Comparison of ENCODE assay signal across 8 cellular contexts in the genomic region with DNA sequence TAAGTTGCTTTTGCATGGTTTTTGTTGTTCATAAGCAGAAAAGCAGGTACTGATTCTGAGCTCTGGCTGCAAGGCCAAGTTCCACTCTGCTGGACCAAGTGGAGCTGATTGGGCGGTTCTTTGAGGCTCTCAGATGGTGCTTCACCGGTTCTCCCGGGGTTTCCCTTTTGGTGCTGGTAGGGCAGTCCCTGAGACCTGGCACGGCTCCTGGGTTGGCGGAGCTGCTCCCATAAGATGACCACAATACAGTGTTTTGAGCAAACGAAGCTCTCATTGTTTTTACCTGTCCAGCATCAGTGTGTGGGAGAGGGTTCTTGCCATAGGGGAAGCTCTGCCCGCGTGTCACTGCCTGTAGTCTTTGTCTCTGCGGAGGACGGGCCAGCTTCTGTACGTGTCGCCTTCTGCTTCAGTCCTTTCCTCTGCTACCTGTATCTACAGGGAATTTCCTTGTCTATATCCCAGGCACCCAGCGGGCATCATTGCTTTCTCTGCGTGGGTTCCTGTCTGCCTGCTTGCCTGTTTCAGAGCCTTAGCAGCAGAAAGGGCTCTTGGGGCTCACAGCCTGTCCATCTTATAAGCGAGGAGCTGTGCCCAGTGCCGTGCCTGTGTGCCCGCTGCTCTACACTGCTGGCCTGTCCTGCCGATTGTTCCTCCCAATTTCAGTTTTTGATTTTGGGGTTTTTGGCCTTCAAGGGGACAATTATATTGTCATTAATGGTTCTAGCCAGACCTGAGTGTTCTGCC. TPM values are rescaled to one million over a fixed set of nuclear protein-coding genes. Genes with fewer than 3 reads are reported as not detected.
DNase-seq lines count a peak whose midpoint lies in the region; ATAC-seq and TF ChIP-seq lines count a peak whose summit lies in the region.

No MANE protein-coding gene starts in this region.

- no peak for TF ChIP-seq EP300 in stomach (IDR thresholded peaks at IDR 0.05)

- peak overlapping the region; percentile 98 for H3K9ac ChIP-seq in iPS-15b (ENCODE audit: low read depth, low read length)

- H3K4me3 Mint-ChIP-seq in activated CD4-positive, alpha-beta T cell treated with anti-CD3 and anti-CD28 coated beads, Interleukin-2, amount 10 ng/mL, durations not matched to agents 7 days and 5 days = peak overlapping the region; percentile 88
- peak overlapping the region; percentile 98 for H3K4me3 Mint-ChIP-seq in activated CD8-positive, alpha-beta T cell treated with anti-CD3 and anti-CD28 coated beads for 36 hours

- no peak for DNase-seq in activated CD4-positive, alpha-beta T cell treated with anti-CD3 and anti-CD28 coated beads, Interleukin-2, amount 10 ng/mL, durations not matched to agents 7 days and 5 days
- no peak for DNase-seq in activated CD4-positive, alpha-beta T cell treated with anti-CD3 and anti-CD28 coated beads, Interleukin-2, amount 50 U/mL, for 4 hours
- DNase-seq in activated CD8-positive, alpha-beta T cell treated with anti-CD3 and anti-CD28 coated beads for 36 hours = peak; percentile 46
- peak; percentile 65 for DNase-seq in stomach
- no peak for DNase-seq in NOMO-1 (lab: John Stamatoyannopoulos, UW; ENCODE audit: unreplicated experiment in 2 of 2)

- H3K4me1 Mint-ChIP-seq in activated CD4-positive, alpha-beta T cell treated with anti-CD3 and anti-CD28 coated beads, Interleukin-2, amount 10 ng/mL, durations not matched to agents 7 days and 5 days = peaks cover 38% of the 10 kb centered on the region
- H3K4me1 Mint-ChIP-seq in activated CD8-positive, alpha-beta T cell treated with anti-CD3 and anti-CD28 coated beads for 36 hours (ENCODE audit: low read depth) = peaks cover 32% of the 10 kb centered on the region

- H3K4me3 ChIP-seq in iPS-15b (ENCODE audit: low read depth, low read length) (peak overlapping the region; percentile 96), stomach (peak overlapping the region; percentile 20 to 88 (median 72))

- H3K27ac ChIP-seq in stomach = peak overlapping the region in 1 of 5 donors; percentile 25

- WGBS in stomach, 5 donors = 16 to 35% (median 25%) methylated on average over 18 of the region's 18 CpGs

- no peaks in the 10 kb centered on the region for H3K27me3 Mint-ChIP-seq in activated CD4-positive, alpha-beta T cell treated with anti-CD3 and anti-CD28 coated beads, Interleukin-2, amount 10 ng/mL, durations not matched to agents 7 days and 5 days
- no peaks in the 10 kb centered on the region for H3K27me3 Mint-ChIP-seq in activated CD8-positive, alpha-beta T cell treated with anti-CD3 and anti-CD28 coated beads for 36 hours

- no peak for TF ChIP-seq POLR2A in stomach (IDR thresholded peaks at IDR 0.05)

- no peak for ATAC-seq in activated CD8-positive, alpha-beta T cell treated with anti-CD3 and anti-CD28 coated beads for 36 hours
- ATAC-seq in HG03025 (IDR thresholded peaks at IDR 0.05; ENCODE audit: low FRiP score, unreplicated experiment) (no peak), GM19035 (IDR thresholded peaks at IDR 0.05; ENCODE audit: unreplicated experiment) (no peak)

- H3K4me1 ChIP-seq in iPS-15b (ENCODE audit: control insufficient read depth, insufficient read depth, low read length) (peaks cover 9% of the 10 kb centered on the region), stomach (peaks cover 49 to 72% (median 62%) of the 10 kb centered on the region in 4 donors)

- CTCF ChIA-PET in activated CD4-positive, alpha-beta T cell treated with anti-CD3 and anti-CD28 coated beads, Interleukin-2, amount 10 ng/mL, durations not matched to agents 7 days and 5 days (lab: Charles Lee) = interaction anchor here (1.0 to 1.5 kb wide), 6 partner anchors 9 to 26 kb away, joined by 3 to 5 read pairs (median 3); no protein-coding TSS in a partner anchor
- CTCF ChIA-PET in activated CD8-positive, alpha-beta T cell treated with anti-CD3 and anti-CD28 coated beads for 36 hours (lab: Charles Lee) = interaction anchor here (0.8 to 1.8 kb wide), 7 partner anchors 10 to 153 kb away, joined by 3 to 8 read pairs (median 4); partner anchors contain the start of gene ZNF865

- POLR2A ChIA-PET in activated CD4-positive, alpha-beta T cell treated with anti-CD3 and anti-CD28 coated beads, Interleukin-2, amount 10 ng/mL, durations not matched to agents 7 days and 5 days (lab: Charles Lee) = no interaction called here
- POLR2A ChIA-PET in activated CD8-positive, alpha-beta T cell treated with anti-CD3 and anti-CD28 coated beads for 36 hours (lab: Charles Lee) = interaction anchor here (0.7 to 3.5 kb wide), 7 partner anchors 10 to 424 kb away, joined by 3 to 57 read pairs (median 6); partner anchors contain the start of gene CCDC106

- intact Hi-C loops in activated CD8-positive, alpha-beta T cell treated with anti-CD3 and anti-CD28 coated beads for 36 hours (cut with micrococcal nuclease) = loop anchor here (10.0 kb wide), 1 partner anchor 402 kb away; the partner anchor contains the start of gene PPP6R1
- intact Hi-C loops in stomach (cut with DNase I; ENCODE audit: low total_unique reads) = no loop called here

- H3K27me3 ChIP-seq in iPS-15b (ENCODE audit: control insufficient read depth, insufficient read depth, low read length) = no peaks in the 10 kb centered on the region
- H3K27me3 ChIP-seq in stomach = no peaks in the 10 kb centered on the region

- TF ChIP-seq CTCF in activated CD8-positive, alpha-beta T cell treated with anti-CD3 and anti-CD28 coated beads for 36 hours (IDR thresholded peaks at IDR 0.05) = no peak
- TF ChIP-seq CTCF in stomach (IDR thresholded peaks at IDR 0.05) = no peak

- H3K36me3 Mint-ChIP-seq in activated CD4-positive, alpha-beta T cell treated with anti-CD3 and anti-CD28 coated beads, Interleukin-2, amount 10 ng/mL, durations not matched to agents 7 days and 5 days (ENCODE audit: low read depth) = peaks cover 30% of the 10 kb centered on the region
- peaks cover 53% of the 10 kb centered on the region for H3K36me3 Mint-ChIP-seq in activated CD8-positive, alpha-beta T cell treated with anti-CD3 and anti-CD28 coated beads for 36 hours (ENCODE audit: low read depth)

- H3K27ac Mint-ChIP-seq in activated CD4-positive, alpha-beta T cell treated with anti-CD3 and anti-CD28 coated beads, Interleukin-2, amount 10 ng/mL, durations not matched to agents 7 days and 5 days = peak overlapping the region; percentile 71
- H3K27ac Mint-ChIP-seq in activated CD8-positive, alpha-beta T cell treated with anti-CD3 and anti-CD28 coated beads for 36 hours = peak overlapping the region; percentile 99

- H3K36me3 ChIP-seq in iPS-15b (ENCODE audit: control insufficient read depth, insufficient read depth, low read length) (peaks cover 30% of the 10 kb centered on the region), stomach (peaks cover 28 to 47% (median 43%) of the 10 kb centered on the region in 4 donors)

- no peaks in the 10 kb centered on the region for H3K9me3 Mint-ChIP-seq in activated CD4-positive, alpha-beta T cell treated with anti-CD3 and anti-CD28 coated beads, Interleukin-2, amount 10 ng/mL, durations not matched to agents 7 days and 5 days
- no peaks in the 10 kb centered on the region for H3K9me3 Mint-ChIP-seq in activated CD8-positive, alpha-beta T cell treated with anti-CD3 and anti-CD28 coated beads for 36 hours

- H3K9me3 ChIP-seq in iPS-15b (ENCODE audit: control insufficient read depth, insufficient read depth, low read length) (no peaks in the 10 kb centered on the region), stomach (no peaks in the 10 kb centered on the region)

RNA-seq across cellular contexts. Expression of gene U2AF2, which starts 2.3 kb away (rescaled TPM):
- total RNA-seq in activated CD4-positive, alpha-beta T cell treated with anti-CD3 and anti-CD28 coated beads, Interleukin-2, amount 10 ng/mL, durations not matched to agents 7 days and 5 days = 100 to 1,000 TPM; 239 to 281 TPM
- total RNA-seq in activated CD8-positive, alpha-beta T cell treated with anti-CD3 and anti-CD28 coated beads for 36 hours = 100 to 1,000 TPM; 304 to 306 TPM
- total RNA-seq in stomach = 100 to 1,000 TPM in 4 of 5 donors, 10 to 100 TPM in 1; 70.5 to 463 (median 183) TPM
- polyA plus RNA-seq in stomach = 10 to 100 TPM; 53.2 to 91.4 (median 62.2) TPM

RNA-seq across cellular contexts. Expression of gene CCDC106, which starts 9.2 kb away (rescaled TPM):
- total RNA-seq in activated CD4-positive, alpha-beta T cell treated with anti-CD3 and anti-CD28 coated beads, Interleukin-2, amount 10 ng/mL, durations not matched to agents 7 days and 5 days = 1 to 10 TPM; 8.3 to 8.8 TPM
- 10 to 100 TPM in 1 of 2 experiments, 1 to 10 TPM in 1; 8.8 to 11.2 TPM for total RNA-seq in activated CD8-positive, alpha-beta T cell treated with anti-CD3 and anti-CD28 coated beads for 36 hours
- 10 to 100 TPM in 3 of 5 donors, 1 to 10 TPM in 2; 3.5 to 25.5 (median 13.4) TPM for total RNA-seq in stomach
- polyA plus RNA-seq in stomach = 10 to 100 TPM; 12.0 to 19.4 (median 14.1) TPM

RNA-seq across cellular contexts. Expression of gene ZNF581, which starts 13.7 kb away (rescaled TPM):
- 10 to 100 TPM; 24.1 to 25.5 TPM for total RNA-seq in activated CD4-positive, alpha-beta T cell treated with anti-CD3 and anti-CD28 coated beads, Interleukin-2, amount 10 ng/mL, durations not matched to agents 7 days and 5 days
- total RNA-seq in activated CD8-positive, alpha-beta T cell treated with anti-CD3 and anti-CD28 coated beads for 36 hours = 10 to 100 TPM; 30.4 to 34.5 TPM
- total RNA-seq in stomach = 10 to 100 TPM in 1 of 5 donors, 1 to 10 TPM in 4; 2.2 to 14.5 (median 5.3) TPM
- polyA plus RNA-seq in stomach = 10 to 100 TPM; 14.9 to 27.8 (median 21.2) TPM

RNA-seq across cellular contexts. Expression of gene ZNF580, which starts 16.4 kb away (rescaled TPM):
- total RNA-seq in activated CD4-positive, alpha-beta T cell treated with anti-CD3 and anti-CD28 coated beads, Interleukin-2, amount 10 ng/mL, durations not matched to agents 7 days and 5 days = 10 to 100 TPM; 44.6 to 45.9 TPM
- 10 to 100 TPM; 24.8 to 26.2 TPM for total RNA-seq in activated CD8-positive, alpha-beta T cell treated with anti-CD3 and anti-CD28 coated beads for 36 hours
- 10 to 100 TPM in 4 of 5 donors, not detected in 1; 10.6 to 55.0 (median 16.6) TPM for total RNA-seq in stomach
- polyA plus RNA-seq in stomach = 10 to 100 TPM; 18.6 to 26.9 (median 21.5) TPM

RNA-seq across cellular contexts. Expression of gene EPN1, which starts 17.9 kb away (rescaled TPM):
- total RNA-seq in activated CD4-positive, alpha-beta T cell treated with anti-CD3 and anti-CD28 coated beads, Interleukin-2, amount 10 ng/mL, durations not matched to agents 7 days and 5 days = 10 to 100 TPM; 50.8 to 64.2 TPM
- total RNA-seq in activated CD8-positive, alpha-beta T cell treated with anti-CD3 and anti-CD28 coated beads for 36 hours = 10 to 100 TPM; 36.2 to 37.7 TPM
- total RNA-seq in stomach = 100 to 1,000 TPM in 3 of 5 donors, 10 to 100 TPM in 2; 17.8 to 363 (median 184) TPM
- 100 to 1,000 TPM in 2 of 3 donors, 10 to 100 TPM in 1; 74.6 to 213 (median 183) TPM for polyA plus RNA-seq in stomach

Comparison
In these comparisons a context has a peak if more than half of its experiments do, and no peak if none do; other contexts are left out.
1. DNase-seq: peak in activated CD8-positive, alpha-beta T cell treated with anti-CD3 and anti-CD28 coated beads for 36 hours (single experiment) and stomach (single experiment); none in activated CD4-positive, alpha-beta T cell treated with anti-CD3 and anti-CD28 coated beads, Interleukin-2, amount 10 ng/mL, durations not matched to agents 7 days and 5 days (single experiment), activated CD4-positive, alpha-beta T cell treated with anti-CD3 and anti-CD28 coated beads, Interleukin-2, amount 50 U/mL, for 4 hours (0 of 2) and NOMO-1 (0 of 2).